13 cellular contexts compared by ENCODE assay signal in genomic region chr1:173212952-173213491, GRCh38. TPM values are rescaled to one million over a fixed set of nuclear protein-coding genes. Genes with fewer than 3 reads are reported as not detected.
A peak's percentile ranks its signal among the peaks of the same experiment; 100 is the strongest.
DNase-seq lines count a peak whose midpoint lies in the region; ATAC-seq and TF ChIP-seq lines count a peak whose summit lies in the region.
"Had no signal": no experiment of that assay in that cellular context is flagged by ENCODE, and none has a peak within 500 bp of the region (broad histone marks: within the 10 kb centered on the region; RNA-seq: fewer than 3 reads in every experiment).

No MANE protein-coding gene starts in this region.

- ATAC-seq in GM18505 (IDR thresholded peaks at IDR 0.05; ENCODE audit: unreplicated experiment) (peak; percentile 84), GM19463 (IDR thresholded peaks at IDR 0.05; ENCODE audit: unreplicated experiment) (peak; percentile 93), HG02885 (IDR thresholded peaks at IDR 0.05; ENCODE audit: poor library complexity, unreplicated experiment) (peak; percentile 85), HG03565 (IDR thresholded peaks at IDR 0.05; ENCODE audit: unreplicated experiment) (peak; percentile 77)

- no peak overlapping the region for H3K4me3 ChIP-seq in uterus
- H3K4me3 ChIP-seq in breast epithelium = no peak overlapping the region
- H3K4me3 ChIP-seq: left ventricle myocardium inferior had no signal

- no peak for TF ChIP-seq POLR2A in GM18505 (IDR thresholded peaks at IDR 0.05; ENCODE audit: borderline replicate concordance, extremely low read depth, insufficient read depth, insufficient read length)
- TF ChIP-seq POLR2A in uterus (IDR thresholded peaks at IDR 0.05) = no peak
- TF ChIP-seq POLR2A in breast epithelium (IDR thresholded peaks at IDR 0.05) = no peak

- H3K9me3 ChIP-seq in uterus (no peaks in the 10 kb centered on the region), breast epithelium (no peaks in the 10 kb centered on the region)
- H3K9me3 ChIP-seq: left ventricle myocardium inferior had no signal

- H3K36me3 ChIP-seq in uterus (no peaks in the 10 kb centered on the region), breast epithelium (no peaks in the 10 kb centered on the region)
- H3K36me3 ChIP-seq: left ventricle myocardium inferior had no signal

- intact Hi-C loops in uterus (cut with DNase I; ENCODE audit: low total_unique reads) = no loop called here
- intact Hi-C loops in breast epithelium (cut with DNase I; ENCODE audit: low total_unique reads) = no loop called here

- no peak for DNase-seq in uterus
- no peak for DNase-seq in stimulated activated CD4-positive, alpha-beta T cell treated with anti-CD3 and anti-CD28 coated beads, Interleukin-4, amount 100 ng/mL, for 24 hours
- DNase-seq in breast epithelium (ENCODE audit: low spot score in 2 of 2) = no peak
- DNase-seq in NCI-H1436 treated with DMSO at 0.1 percent for 48 hours (lab: John Stamatoyannopoulos, UW) = no peak
- DNase-seq: left ventricle myocardium inferior; NCI-H146; nucleus accumbens; stimulated activated CD4-positive, alpha-beta T cell treated with anti-CD3 and anti-CD28 coated beads, Interleukin-15, amount 100 ng/mL, for 24 hours; stimulated activated naive CD4-positive, alpha-beta T cell treated with Interleukin-2 at 50 U/mL for 16 hours had no signal

- H3K4me1 ChIP-seq in uterus = no peaks in the 10 kb centered on the region
- H3K4me1 ChIP-seq in breast epithelium = no peaks in the 10 kb centered on the region

- TF ChIP-seq CTCF in uterus (IDR thresholded peaks at IDR 0.05) = no peak
- no peak for TF ChIP-seq CTCF in breast epithelium (IDR thresholded peaks at IDR 0.05)

- H3K27me3 ChIP-seq in uterus = no peaks in the 10 kb centered on the region
- no peaks in the 10 kb centered on the region for H3K27me3 ChIP-seq in breast epithelium

- no peak overlapping the region for H3K27ac ChIP-seq in uterus
- H3K27ac ChIP-seq in breast epithelium = no peak overlapping the region
- H3K27ac ChIP-seq: left ventricle myocardium inferior had no signal

RNA-seq across cellular contexts. Expression of gene TNFSF4, which starts 5.9 kb away (rescaled TPM):
- total RNA-seq in uterus (1 to 10 TPM in 3 of 4 donors, not detected in 1; 1.1 to 2.5 (median 1.5) TPM), breast epithelium (1 to 10 TPM in 1 of 3 donors, under 1 TPM in 2; 0.66 to 1.9 (median 0.73) TPM)
